13 cellular contexts compared by ENCODE assay signal in the genomic region with DNA sequence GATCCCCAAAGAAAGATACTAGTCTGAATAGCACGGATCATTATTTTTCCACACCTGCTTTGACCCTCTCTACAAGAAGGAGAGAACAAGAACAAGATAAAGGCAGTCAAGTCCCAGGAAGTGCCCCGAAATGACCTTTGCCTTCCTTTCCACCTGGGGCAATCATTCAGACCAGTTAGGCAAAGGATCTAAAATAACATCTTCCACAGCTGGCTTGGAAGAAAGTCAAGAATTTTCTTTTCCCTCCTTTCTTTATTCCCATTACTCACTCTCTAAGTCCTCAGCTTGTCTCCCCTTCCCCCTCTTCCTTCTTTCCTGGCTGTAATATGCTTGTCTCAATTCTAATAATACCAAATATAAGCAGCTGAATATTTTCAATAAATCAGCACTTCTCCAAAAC.
A peak's percentile ranks its signal among the peaks of the same experiment; 100 is the strongest.
DNase-seq lines count a peak whose midpoint lies in the region; ATAC-seq and TF ChIP-seq lines count a peak whose summit lies in the region.
"Had no signal": no experiment of that assay in that cellular context is flagged by ENCODE, and none has a peak within 500 bp of the region (broad histone marks: within the 10 kb centered on the region; RNA-seq: fewer than 3 reads in every experiment).

No MANE protein-coding gene starts in this region.

- H3K4me1 ChIP-seq in IMR-90 (ENCODE audit: control insufficient read depth, insufficient read depth, low read length), result peaks cover 10% of the 10 kb centered on the region
- peaks cover 1% of the 10 kb centered on the region for H3K4me1 ChIP-seq in smooth muscle cell (ENCODE audit: low read depth)

- H3K9ac ChIP-seq in IMR-90 (ENCODE audit: low read depth, low read length), result peak overlapping the region; percentile 58; the same call in 1 of the 2 replicates
- no peak overlapping the region for H3K9ac ChIP-seq in smooth muscle cell (ENCODE audit: low read depth)

- H2BK120ac ChIP-seq in IMR-90 (ENCODE audit: low read depth, low read length), result peak overlapping the region; percentile 92

- ATAC-seq in IMR-90 (ENCODE audit: low read depth) (peak; percentile 10; the same call in 1 of the 2 replicates), sciatic nerve (peak; percentile 20), HG03108 (IDR thresholded peaks at IDR 0.05; ENCODE audit: unreplicated experiment) (no peak)

- H2AK9ac ChIP-seq in IMR-90 (replicated peaks; ENCODE audit: low read depth, low read length, poor library complexity), result no peak overlapping the region

- H4K20me1 ChIP-seq in IMR-90 (ENCODE audit: insufficient read depth, low read length) (no peaks in the 10 kb centered on the region), smooth muscle cell (ENCODE audit: low read depth) (no peaks in the 10 kb centered on the region)

- H3K9me1 ChIP-seq in IMR-90 (ENCODE audit: insufficient read depth, low read length), result peaks cover 10% of the 10 kb centered on the region

- CTCF ChIA-PET in IMR-90 (lab: Yijun Ruan, JAX), result interaction anchor here (0.7 to 3.1 kb wide), 17 partner anchors 9 to 481 kb away, joined by 3 to 35 read pairs (median 4); no protein-coding TSS in a partner anchor

- no TSS peak for BruUV-seq in IMR-90 (replicated peaks; lab: Mats Ljungman, UMichigan)

- dilution Hi-C loops in IMR-90 (cut with HindIII; ENCODE audit: low sequenced_read_pairs, unreplicated experiment), result no loop called here

- H3K4me3 ChIP-seq in IMR-90 (ENCODE audit: insufficient read depth, low read depth, low read length), result no peak overlapping the region
- no peak overlapping the region for H3K4me3 ChIP-seq in fibroblast of villous mesenchyme (ENCODE audit: low read depth, low read length)
- no peak overlapping the region for H3K4me3 ChIP-seq in MG63
- no peak overlapping the region for H3K4me3 ChIP-seq in H7 (ENCODE audit: insufficient read depth, low read depth, low read length)
- H3K4me3 ChIP-seq in smooth muscle cell, result no peak overlapping the region
- H3K4me3 ChIP-seq: tibial nerve had no signal

- peak overlapping the region; percentile 96; the same call in 1 of the 2 replicates for H2BK20ac ChIP-seq in IMR-90 (ENCODE audit: low read depth, low read length)

- H4K8ac ChIP-seq in IMR-90 (ENCODE audit: low read depth in 2 of 2, low read length in 2 of 2), result peak overlapping the region; percentile 62 to 79

- H3K4ac ChIP-seq in IMR-90 (ENCODE audit: low read depth, low read length), result peak overlapping the region; percentile 89; the same call in 1 of the 2 replicates

- H3K79me1 ChIP-seq in IMR-90 (ENCODE audit: low read depth in 1 of 2, low read length in 2 of 2), result peaks cover 11 to 34% of the 10 kb centered on the region in 2 experiments

- H2BK5ac ChIP-seq in IMR-90 (ENCODE audit: low read depth, low read length, poor library complexity, severe bottlenecking), result peak overlapping the region; percentile 79

- peak overlapping the region; percentile 71 for H4K91ac ChIP-seq in IMR-90 (ENCODE audit: insufficient read depth, low read depth, low read length)

- intact Hi-C loops in IMR-90 (cut with micrococcal nuclease) (loop anchor here (1.0 to 10.0 kb wide), 5 partner anchors 46 to 480 kb away; no protein-coding TSS in a partner anchor), sciatic nerve (cut with DNase I) (no loop called here)

- no peaks in the 10 kb centered on the region for H3K36me3 ChIP-seq in IMR-90 (ENCODE audit: control insufficient read depth, insufficient read depth, low read length)
- H3K36me3 ChIP-seq in MG63, result no peaks in the 10 kb centered on the region
- no peaks in the 10 kb centered on the region for H3K36me3 ChIP-seq in H7 (replicated peaks; ENCODE audit: control insufficient read depth, insufficient read depth, low read length)
- no peaks in the 10 kb centered on the region for H3K36me3 ChIP-seq in smooth muscle cell (ENCODE audit: low read depth)
- H3K36me3 ChIP-seq: tibial nerve had no signal

- in situ Hi-C loops in IMR-90 (cut with MboI; ENCODE audit: low sequenced_read_pairs), result loop anchor here (5.0 kb wide), 2 partner anchors 115 to 485 kb away; no protein-coding TSS in a partner anchor

- H3K79me2 ChIP-seq in smooth muscle cell (ENCODE audit: low read depth), result no peaks in the 10 kb centered on the region

- H2AK5ac ChIP-seq in IMR-90 (ENCODE audit: low read depth, low read length), result peak overlapping the region; percentile 96; the same call in 1 of the 2 replicates

- no peak for TF ChIP-seq POLR2A in IMR-90 (IDR thresholded peaks at IDR 0.05; ENCODE audit: low read depth, low read length)

- H3K4me2 ChIP-seq in IMR-90 (ENCODE audit: low read depth, low read length) (peak overlapping the region; percentile 41; the same call in 1 of the 2 replicates), smooth muscle cell (no peak overlapping the region)

- H3K14ac ChIP-seq in IMR-90 (replicated peaks; ENCODE audit: low read depth, low read length), result peak overlapping the region; percentile 91; the same call in 1 of the 2 replicates

- DNase-seq in IMR-90 (peak; percentile 72), amniotic epithelial cell (ENCODE audit: low read depth) (peak; percentile 67), fibroblast of villous mesenchyme (ENCODE audit: low read depth) (peak; percentile 47), sciatic nerve (ENCODE audit: low spot score) (no peak), MG63 (no peak), H7 (no peak), smooth muscle cell (lab: John Stamatoyannopoulos, UW; ENCODE audit: unreplicated experiment) (no peak)
- DNase-seq: activated CD4-positive, alpha-beta T cell treated with anti-CD3 and anti-CD28 coated beads, Interleukin-2, amount 10 ng/mL, durations not matched to agents 7 days and 5 days; CD4-positive, alpha-beta T cell; NCI-H82; occipital lobe had no signal

- peak overlapping the region; percentile 84; the same call in 2 of the 3 replicates for H2BK15ac ChIP-seq in IMR-90 (ENCODE audit: low read depth, low read length)

- no peaks in the 10 kb centered on the region for H3K9me3 ChIP-seq in IMR-90 (ENCODE audit: control insufficient read depth, insufficient read depth, low read length)
- H3K9me3 ChIP-seq in MG63, result peaks cover 3% of the 10 kb centered on the region; the same call in 1 of the 2 replicates
- no peaks in the 10 kb centered on the region for H3K9me3 ChIP-seq in smooth muscle cell (replicated peaks; ENCODE audit: low read depth)
- H3K9me3 ChIP-seq: tibial nerve had no signal

- H2AFZ ChIP-seq in IMR-90 (replicated peaks; ENCODE audit: low read length, poor library complexity) (no peak overlapping the region), smooth muscle cell (ENCODE audit: low read depth) (no peak overlapping the region)

- TF ChIP-seq CTCF in IMR-90 (conservative IDR thresholded peaks at IDR 0.05; ENCODE audit: low read depth, low read length) (no peak), fibroblast of villous mesenchyme (IDR thresholded peaks at IDR 0.05; ENCODE audit: insufficient read depth, low read depth, low read length) (no peak), smooth muscle cell (IDR thresholded peaks at IDR 0.05; ENCODE audit: borderline replicate concordance, insufficient read depth, poor library complexity, severe bottlenecking) (no peak)

- WGBS in IMR-90 (ENCODE audit: extremely low coverage in 2 of 2, insufficient read length in 1 of 2), 2 experiments, result 26% methylated on average over 2 of the region's 2 CpGs; no CpG with 5 or more reads in 1 of the 2 experiments
- 86% methylated on average over 2 of the region's 2 CpGs for WGBS in smooth muscle cell (ENCODE audit: low lambda C conversion rate)

- H3K23ac ChIP-seq in IMR-90 (ENCODE audit: low read depth, low read length), result peak overlapping the region; percentile 57; the same call in 1 of the 2 replicates

- H3K27me3 ChIP-seq in IMR-90 (ENCODE audit: control insufficient read depth, insufficient read depth, low read length) (no peaks in the 10 kb centered on the region), MG63 (no peaks in the 10 kb centered on the region), H7 (ENCODE audit: control insufficient read depth, insufficient read depth, low read length) (no peaks in the 10 kb centered on the region), smooth muscle cell (ENCODE audit: low read depth) (peaks cover 58% of the 10 kb centered on the region)
- H3K27me3 ChIP-seq: tibial nerve had no signal

- POLR2A ChIA-PET in IMR-90 (lab: Charles Lee; ENCODE audit: unreplicated experiment), result no interaction called here

- H3K18ac ChIP-seq in IMR-90 (ENCODE audit: low read depth, low read length), result peak overlapping the region; percentile 74; the same call in 1 of the 2 replicates

- TF ChIP-seq RAD21 in IMR-90 (IDR thresholded peaks at IDR 0.05; ENCODE audit: low read length), result no peak

- H3K27ac ChIP-seq in IMR-90 (ENCODE audit: insufficient read depth, low read length), result no peak overlapping the region
- no peak overlapping the region for H3K27ac ChIP-seq in smooth muscle cell (ENCODE audit: low read depth)
- H3K27ac ChIP-seq: tibial nerve had no signal

- H3F3A ChIP-seq in smooth muscle cell (ENCODE audit: low read depth), result peaks cover 8% of the 10 kb centered on the region

- peak overlapping the region; percentile 73 for H4K5ac ChIP-seq in IMR-90 (ENCODE audit: low read depth, low read length)

- peak overlapping the region; percentile 33; the same call in 1 of the 2 replicates for H3K56ac ChIP-seq in IMR-90 (ENCODE audit: extremely low read depth, insufficient read depth, low read length)

TF ChIP-seq in IMR-90, 13 proteins besides CTCF, POLR2A, EP300 and RAD21:
- TF ChIP-seq BHLHE40 (IDR thresholded peaks at IDR 0.05; ENCODE audit: low read depth, low read length), result no peak

Comparison
In these comparisons a context has a peak if more than half of its experiments do, and no peak if none do; other contexts are left out.
1. DNase-seq: peak in IMR-90 (single experiment), amniotic epithelial cell (single experiment) and fibroblast of villous mesenchyme (single experiment); none in sciatic nerve (single experiment), MG63 (single experiment), H7 (single experiment) and smooth muscle cell (single experiment).